ENCODE assay signal across 8 cellular contexts in the genomic region with DNA sequence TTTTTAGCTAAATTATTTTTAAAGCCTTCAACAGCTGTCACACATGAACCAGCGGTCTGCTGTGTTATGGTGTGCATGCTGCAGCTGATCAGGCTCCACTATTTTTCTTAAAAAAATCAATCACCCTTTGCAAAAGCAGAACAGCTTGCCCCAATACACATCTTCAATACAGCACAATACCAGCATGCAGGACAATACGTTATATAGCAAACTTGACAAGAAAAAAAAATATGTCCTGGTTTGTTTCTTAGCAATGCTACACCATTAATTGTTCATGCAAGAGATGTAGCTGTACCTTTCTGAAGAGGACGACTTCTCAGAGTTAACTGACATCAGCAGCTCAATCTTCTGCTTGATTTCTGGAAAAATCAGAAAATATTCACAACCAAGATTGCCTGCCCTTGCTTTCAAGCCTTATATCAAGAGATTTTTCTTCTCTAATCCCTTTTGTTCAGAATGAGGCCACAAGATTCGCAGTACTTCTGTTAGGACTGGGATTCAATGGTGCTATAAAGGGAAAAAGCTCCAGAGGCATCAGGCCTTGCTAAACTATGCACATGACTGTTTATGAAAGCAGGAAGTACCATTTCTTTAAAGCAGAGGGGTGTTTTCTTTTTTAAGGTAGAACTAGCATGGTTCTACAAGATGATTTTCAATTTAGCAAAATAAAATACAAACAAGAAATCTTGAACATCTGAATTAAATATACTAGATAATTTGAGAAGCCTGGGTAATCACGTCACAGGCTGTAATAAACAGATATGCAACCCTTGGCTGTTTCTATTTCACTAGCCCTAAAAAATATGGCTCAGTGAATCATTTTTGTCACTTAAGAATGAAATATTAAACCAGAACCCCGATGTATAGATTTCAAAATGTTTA.
A peak's percentile ranks its signal among the peaks of the same experiment; 100 is the strongest.
DNase-seq lines count a peak whose midpoint lies in the region; ATAC-seq, FAIRE-seq and TF ChIP-seq lines count a peak whose summit lies in the region.

No MANE protein-coding gene starts in this region.

- POLR2A ChIA-PET in CD8-positive, alpha-beta memory T cell (lab: Charles Lee): interaction anchor here (0.6 kb wide), 1 partner anchor 325 kb away, joined by 3 read pairs; no protein-coding TSS in a partner anchor

- H3K4me1 Mint-ChIP-seq in CD8-positive, alpha-beta memory T cell: peaks cover 62 to 89% (median 86%) of the 10 kb centered on the region in 3 donors

- H3K27me3 Mint-ChIP-seq in CD8-positive, alpha-beta memory T cell: no peaks in the 10 kb centered on the region

- H3K4me3 ChIP-seq in CD8-positive, alpha-beta memory T cell (ENCODE audit: low read length): peak overlapping the region; percentile 53
- peak overlapping the region; percentile 54 for H3K4me3 ChIP-seq in bronchial epithelial cell (ENCODE audit: low read depth, low read length)

- H3K4me1 ChIP-seq in CD8-positive, alpha-beta memory T cell (ENCODE audit: insufficient read depth, low read length): peaks cover 37% of the 10 kb centered on the region

- no peak for FAIRE-seq in bronchial epithelial cell (lab: Jason Lieb, UNC)

- H3K27ac ChIP-seq in CD8-positive, alpha-beta memory T cell (ENCODE audit: low read depth, low read length): peak overlapping the region; percentile 27

- no peaks in the 10 kb centered on the region for H3K9me3 ChIP-seq in CD8-positive, alpha-beta memory T cell (ENCODE audit: low read length)

- DNase-seq in CD8-positive, alpha-beta memory T cell: peak in 2 of 5 donors; percentile 26 to 51
- DNase-seq in NOMO-1 treated with DMSO at 0.1 percent for 48 hours (lab: John Stamatoyannopoulos, UW; ENCODE audit: unreplicated experiment) (peak; percentile 38), bronchial epithelial cell (ENCODE audit: low read depth) (peak; percentile 75), kidney glomerular epithelial cell (lab: John Stamatoyannopoulos, UW) (peak; percentile 41), NK-92 (lab: John Stamatoyannopoulos, UW; ENCODE audit: unreplicated experiment) (no peak)
- no peak for DNase-seq in stimulated activated naive CD8-positive, alpha-beta T cell treated with anti-CD3 and anti-CD28 coated beads, Interleukin-15, Interleukin-2, amounts not matched to agents 100 U/mL and 50 U/mL, for 24 hours

- H3K36me3 ChIP-seq in CD8-positive, alpha-beta memory T cell (ENCODE audit: insufficient read depth, low read length): no peaks in the 10 kb centered on the region
- no peaks in the 10 kb centered on the region for H3K36me3 ChIP-seq in bronchial epithelial cell (ENCODE audit: control insufficient read depth, insufficient read depth, low read length)

- no peaks in the 10 kb centered on the region for H3K27me3 ChIP-seq in CD8-positive, alpha-beta memory T cell (ENCODE audit: insufficient read depth, low read length, poor library complexity, severe bottlenecking)
- H3K27me3 ChIP-seq in bronchial epithelial cell (ENCODE audit: control insufficient read depth, insufficient read depth, low read length): no peaks in the 10 kb centered on the region

- peak overlapping the region; percentile 84 to 93 (median 88) for H3K4me3 Mint-ChIP-seq in CD8-positive, alpha-beta memory T cell

- H3K27ac Mint-ChIP-seq in CD8-positive, alpha-beta memory T cell: peak overlapping the region; percentile 16 to 94 (median 86)

- CTCF ChIA-PET in CD8-positive, alpha-beta memory T cell (lab: Charles Lee): interaction anchor here (0.7 to 1.5 kb wide), 3 partner anchors 44 to 161 kb away, joined by 3 to 6 read pairs (median 3); a partner anchor contains a TSS

- peaks cover 0 to 4% (median 1%) of the 10 kb centered on the region in 3 donors for H3K36me3 Mint-ChIP-seq in CD8-positive, alpha-beta memory T cell

- ATAC-seq in GM19023 (IDR thresholded peaks at IDR 0.05; ENCODE audit: unreplicated experiment): peak; percentile 77
- peak; percentile 59 for ATAC-seq in HG03342 (IDR thresholded peaks at IDR 0.05; ENCODE audit: unreplicated experiment)
- ATAC-seq in stimulated activated naive CD8-positive, alpha-beta T cell treated with anti-CD3 and anti-CD28 coated beads, Interleukin-15, Interleukin-2, amounts not matched to agents 100 U/mL and 50 U/mL, for 24 hours: peak; percentile 58

- TF ChIP-seq CTCF in bronchial epithelial cell (IDR thresholded peaks at IDR 0.05; ENCODE audit: insufficient read depth, low read length, severe bottlenecking): no peak

- H3K9me3 Mint-ChIP-seq in CD8-positive, alpha-beta memory T cell: no peaks in the 10 kb centered on the region

Comparison
In these comparisons a context has a peak if more than half of its experiments do, and no peak if none do; other contexts are left out.
1. DNase-seq: peak in NOMO-1 treated with DMSO at 0.1 percent for 48 hours (single experiment), bronchial epithelial cell (single experiment) and kidney glomerular epithelial cell (single experiment); none in stimulated activated naive CD8-positive, alpha-beta T cell treated with anti-CD3 and anti-CD28 coated beads, Interleukin-15, Interleukin-2, amounts not matched to agents 100 U/mL and 50 U/mL, for 24 hours (single experiment) and NK-92 (single experiment).
2. Peak in every context shown above with its lines, with median percentiles within 50 percentile points of each other: ATAC-seq.